18 cellular contexts compared by ENCODE assay signal in genomic region chr7:155369-156000, GRCh38. TPM values are rescaled to one million over a fixed set of nuclear protein-coding genes. Genes with fewer than 3 reads are reported as not detected.
DNase-seq lines count a peak whose midpoint lies in the region; ATAC-seq, FAIRE-seq and TF ChIP-seq lines count a peak whose summit lies in the region.
"Had no signal": no experiment of that assay in that cellular context is flagged by ENCODE, and none has a peak within 500 bp of the region (broad histone marks: within the 10 kb centered on the region; RNA-seq: fewer than 3 reads in every experiment).

No MANE protein-coding gene starts in this region.

- 0 out of 3 replicates have a peak overlapping the region, but pooled peaks have one; percentile 9 for H3K4me2 ChIP-seq in A549
- H3K4me2 ChIP-seq in PC-9 = 0 out of 2 replicates have a peak overlapping the region, but pooled peaks have one; percentile 1

- no peak for TF ChIP-seq EP300 in A549 (IDR thresholded peaks at IDR 0.05)

- no peak overlapping the region for H3K4me3 ChIP-seq in A549
- no peak overlapping the region for H3K4me3 ChIP-seq in PC-9
- H3K4me3 ChIP-seq in dorsolateral prefrontal cortex = no peak overlapping the region
- H3K4me3 ChIP-seq in mucosa of descending colon = no peak overlapping the region
- H3K4me3 ChIP-seq: breast epithelium, lung, uterus had no signal

- no peak for TF ChIP-seq RAD21 in A549 (conservative IDR thresholded peaks at IDR 0.05 in 1 of 2, IDR thresholded peaks at IDR 0.05 in 1 of 2)

- WGBS in A549 (ENCODE audit: missing lambda C conversion rate) = 47% methylated on average over 4 of the region's 4 CpGs

- no peaks in the 10 kb centered on the region for H3K9me3 ChIP-seq in A549
- no peaks in the 10 kb centered on the region for H3K9me3 ChIP-seq in PC-9 (ENCODE audit: insufficient read depth, low read depth)
- no peaks in the 10 kb centered on the region for H3K9me3 ChIP-seq in mucosa of descending colon
- H3K9me3 ChIP-seq: breast epithelium, uterus had no signal

- H3K79me2 ChIP-seq in PC-9 (ENCODE audit: low read depth) = 0 out of 2 replicates have a peak, but pooled peaks cover 6% of the 10 kb centered on the region

- intact Hi-C loops in PC-9 (cut with micrococcal nuclease; ENCODE audit: unreplicated experiment) = no loop called here
- intact Hi-C loops in dorsolateral prefrontal cortex (cut with DNase I) = no loop called here
- intact Hi-C loops in mucosa of descending colon (cut with DNase I, micrococcal nuclease) = no loop called here

- BruUV-seq in PC-9 (replicated peaks; lab: Mats Ljungman, UMichigan) = no TSS peak

- DNase-seq in A549 (ENCODE audit: low read depth in 1 of 2, low spot score in 1 of 2) (no peak), PC-9 (no peak), dorsolateral prefrontal cortex (peak in 1 of 10 donors; percentile 7), mucosa of descending colon (peak in 2 of 3 donors; percentile 39 to 50), cerebellar cortex (ENCODE audit: low spot score) (no peak), iPS-NIHi7 (ENCODE audit: extremely low spot score) (no peak)
- DNase-seq: activated CD4-positive, alpha-beta T cell treated with anti-CD3 and anti-CD28 coated beads for 36 hours; activated naive CD4-positive, alpha-beta T cell treated with anti-CD3 and anti-CD28 coated beads, Interleukin-2, amount 10 ng/mL, durations not matched to agents 7 days and 5 days; CD4-positive, CD25-positive, alpha-beta regulatory T cell; DND-41; KBM-7; NCI-H1105 treated with DMSO at 0.1 percent for 48 hours; uterus had no signal

- TF ChIP-seq POLR2A in A549 (IDR thresholded peaks at IDR 0.05; ENCODE audit: low read length) = no peak

- H3K27ac ChIP-seq in A549 (no peak overlapping the region), PC-9 (no peak overlapping the region), dorsolateral prefrontal cortex (peak overlapping the region in 34 of 59 donors; percentile 1 to 97 (median 88))
- H3K27ac ChIP-seq: breast epithelium, uterus had no signal

- H3F3A ChIP-seq in PC-9 (ENCODE audit: insufficient read depth, low read depth) = peaks cover 10% of the 10 kb centered on the region; the same call in 1 of the 2 replicates

- CTCF ChIA-PET in A549 (lab: Yijun Ruan, JAX) (no interaction called here), PC-9 (lab: Charles Lee) (interaction anchor here (0.7 kb wide), 1 partner anchor 81 kb away, joined by 5 read pairs; no protein-coding TSS in a partner anchor)

- H3K9me2 ChIP-seq in PC-9 (ENCODE audit: insufficient read depth) = no peaks in the 10 kb centered on the region

- no peak for FAIRE-seq in A549 (lab: Jason Lieb, UNC)

- no peaks in the 10 kb centered on the region for H4K20me1 ChIP-seq in PC-9 (ENCODE audit: insufficient read depth)

- H3K36me3 ChIP-seq in PC-9 (ENCODE audit: low read depth) (no peaks in the 10 kb centered on the region), mucosa of descending colon (ENCODE audit: low read depth) (no peaks in the 10 kb centered on the region)
- H3K36me3 ChIP-seq: breast epithelium, uterus had no signal

- H2AFZ ChIP-seq in PC-9 = no peak overlapping the region

- peaks cover 8% of the 10 kb centered on the region; the same call in 2 of the 3 replicates for H3K4me1 ChIP-seq in A549
- peaks cover 18% of the 10 kb centered on the region for H3K4me1 ChIP-seq in PC-9 (replicated peaks; ENCODE audit: insufficient read depth)
- peaks cover 12% of the 10 kb centered on the region for H3K4me1 ChIP-seq in mucosa of descending colon (ENCODE audit: low read depth)
- H3K4me1 ChIP-seq: breast epithelium, uterus had no signal

- ATAC-seq in A549 (no peak), mucosa of descending colon (peak; percentile 67), HG03108 (IDR thresholded peaks at IDR 0.05; ENCODE audit: unreplicated experiment) (no peak), GM18517 (IDR thresholded peaks at IDR 0.05; ENCODE audit: unreplicated experiment) (no peak)
- ATAC-seq: activated CD4-positive, alpha-beta T cell treated with anti-CD3 and anti-CD28 coated beads for 36 hours; naive thymus-derived CD8-positive, alpha-beta T cell had no signal

- TF ChIP-seq CTCF in A549 (IDR thresholded peaks at IDR 0.05) = no peak
- TF ChIP-seq CTCF in PC-9 (conservative IDR thresholded peaks at IDR 0.05) = no peak
- no peak for TF ChIP-seq CTCF in dorsolateral prefrontal cortex (IDR thresholded peaks at IDR 0.05 in 54 of 56, conservative IDR thresholded peaks at IDR 0.05 in 2 of 56; ENCODE audit: low read depth in 1 of 56, partially characterized antibody in 56 of 56)
- no peak for TF ChIP-seq CTCF in mucosa of descending colon (IDR thresholded peaks at IDR 0.05)

- POLR2A ChIA-PET in A549 (lab: Yijun Ruan, JAX) (no interaction called here), PC-9 (lab: Charles Lee; ENCODE audit: unreplicated experiment) (no interaction called here)

- H3K27me3 ChIP-seq in PC-9 (ENCODE audit: insufficient read depth, low read depth) = peaks cover 3% of the 10 kb centered on the region; the same call in 1 of the 2 replicates
- no peaks in the 10 kb centered on the region for H3K27me3 ChIP-seq in dorsolateral prefrontal cortex
- H3K27me3 ChIP-seq: breast epithelium, uterus had no signal

TF ChIP-seq in A549, 52 proteins besides CTCF, POLR2A, EP300 and RAD21:
- TF ChIP-seq NFE2L2 (conservative IDR thresholded peaks at IDR 0.05; ENCODE audit: low read length) (no peak), FOSL2 (IDR thresholded peaks at IDR 0.05) (no peak), FOSL2 (CRISPR knock-in tag; IDR thresholded peaks at IDR 0.05) (no peak), HOXB5 (CRISPR knock-in tag; IDR thresholded peaks at IDR 0.05) (no peak), TFCP2L1 (CRISPR knock-in tag; IDR thresholded peaks at IDR 0.05) (no peak), SMC3 (IDR thresholded peaks at IDR 0.05) (no peak), GATA3 (IDR thresholded peaks at IDR 0.05; ENCODE audit: borderline replicate concordance) (no peak), CBX2 (IDR thresholded peaks at IDR 0.05; ENCODE audit: borderline replicate concordance, low read depth) (no peak), JUNB (IDR thresholded peaks at IDR 0.05) (no peak)
- TF ChIP-seq, protein P1, sequence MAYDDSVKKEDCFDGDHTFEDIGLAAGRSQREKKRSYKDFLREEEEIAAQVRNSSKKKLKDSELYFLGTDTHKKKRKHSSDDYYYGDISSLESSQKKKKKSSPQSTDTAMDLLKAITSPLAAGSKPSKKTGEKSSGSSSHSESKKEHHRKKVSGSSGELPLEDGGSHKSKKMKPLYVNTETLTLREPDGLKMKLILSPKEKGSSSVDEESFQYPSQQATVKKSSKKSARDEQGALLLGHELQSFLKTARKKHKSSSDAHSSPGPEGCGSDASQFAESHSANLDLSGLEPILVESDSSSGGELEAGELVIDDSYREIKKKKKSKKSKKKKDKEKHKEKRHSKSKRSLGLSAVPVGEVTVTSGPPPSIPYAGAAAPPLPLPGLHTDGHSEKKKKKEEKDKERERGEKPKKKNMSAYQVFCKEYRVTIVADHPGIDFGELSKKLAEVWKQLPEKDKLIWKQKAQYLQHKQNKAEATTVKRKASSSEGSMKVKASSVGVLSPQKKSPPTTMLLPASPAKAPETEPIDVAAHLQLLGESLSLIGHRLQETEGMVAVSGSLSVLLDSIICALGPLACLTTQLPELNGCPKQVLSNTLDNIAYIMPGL (CRISPR knock-in tag; IDR thresholded peaks at IDR 0.05; ENCODE audit: borderline replicate concordance) = no peak

RNA-seq across cellular contexts. Expression of gene FAM20C, which starts 36.9 kb away (rescaled TPM):
- polyA plus RNA-seq in A549 (2011; rRNA removed) (5.6 and 7.6 TPM in 2 replicates), A549 (2017; fragmentation: RNase III; extraction: RNeasy Plus Mini Kit Qiagen cat#74134 plus additional on column Dnase treatment) (15.5 to 20.3 TPM (median 17.8 TPM) in 3 replicates)
- 15.2 and 19.4 TPM in 2 replicates for polyA plus RNA-seq in A549 (2012; cell fraction: cytosol; rRNA removed)
- polyA plus RNA-seq in A549 (2012; cell fraction: nucleus; rRNA removed) = 21.9 and 28.3 TPM in 2 replicates
- polyA minus RNA-seq in A549 (2011; rRNA and poly(A)+ RNA removed) = 7.1 and 8.6 TPM in 2 replicates
- total RNA-seq in PC-9 (2021) (31.0 and 34.0 TPM in 2 replicates), dorsolateral prefrontal cortex (100 to 1,000 TPM in 6 of 120 experiments, 10 to 100 TPM in 114; 27.8 to 127 (median 45.4) TPM), mucosa of descending colon (10 to 100 TPM; 20.7 to 47.7 (median 26.5) TPM)
- total RNA-seq: CD4-positive, CD25-positive, alpha-beta regulatory T cell had no signal
- polyA plus RNA-seq: CD4-positive, CD25-positive, alpha-beta regulatory T cell; naive thymus-derived CD8-positive, alpha-beta T cell had no signal

Comparison
In these comparisons a context has a peak if more than half of its experiments do, and no peak if none do; other contexts are left out.
1. DNase-seq: peak in mucosa of descending colon (2 of 3); none in A549 (0 of 2), PC-9 (0 of 2), cerebellar cortex (single experiment) and iPS-NIHi7 (single experiment).
2. H3K27ac ChIP-seq: peak in dorsolateral prefrontal cortex (34 of 59); none in A549 (0 of 2) and PC-9 (single experiment).